Comparison of ENCODE assay signal across 10 cellular contexts in genomic region chr9:91896513-91897121, GRCh38. TPM values are rescaled to one million over a fixed set of nuclear protein-coding genes. Genes with fewer than 3 reads are reported as not detected.
DNase-seq lines count a peak whose midpoint lies in the region; ATAC-seq and TF ChIP-seq lines count a peak whose summit lies in the region.
"Had no signal": no experiment of that assay in that cellular context is flagged by ENCODE, and none has a peak within 500 bp of the region (broad histone marks: within the 10 kb centered on the region; RNA-seq: fewer than 3 reads in every experiment).

No MANE protein-coding gene starts in this region.

- DNase-seq in T47D (ENCODE audit: low read depth in 1 of 2, low spot score in 1 of 2) (peak; percentile 35), MCF 10A (ENCODE audit: unreplicated experiment) (no peak), dedifferentiated amniotic fluid mesenchymal stem cell (ENCODE audit: extremely low spot score) (peak; percentile 52), left lobe of liver (ENCODE audit: low spot score) (no peak), T-helper 9 cell (no peak), GM19240 (ENCODE audit: insufficient read length, low spot score) (no peak)
- DNase-seq in activated T-helper 1 cell treated with anti-CD3 and anti-CD28 coated beads, Interleukin-12 subunit alpha, Interleukin-12 subunit beta, Interleukin-2, Interleukin-4 antibody, amounts not matched to agents 30 ng/mL and 10 ng/mL and 1 ng/mL, durations not matched to agents 14 hours and 24 hours and 36 hours (ENCODE audit: low spot score), result no peak
- DNase-seq: activated CD4-positive, alpha-beta T cell treated with anti-CD3 and anti-CD28 coated beads, Interleukin-2, amount 50 U/mL, for 1 hour; NCI-H1930 had no signal

- no peak for TF ChIP-seq CTCF in MCF 10A (IDR thresholded peaks at IDR 0.05; ENCODE audit: unreplicated experiment)

- BruUV-seq in MCF 10A (replicated peaks; lab: Mats Ljungman, UMichigan), result no TSS peak

- no peaks in the 10 kb centered on the region for H3K36me3 Mint-ChIP-seq in MCF 10A (ENCODE audit: insufficient read depth, unreplicated experiment)
- no peaks in the 10 kb centered on the region for H3K36me3 Mint-ChIP-seq in activated T-helper 1 cell treated with anti-CD3 and anti-CD28 coated beads, Interleukin-12 subunit alpha, Interleukin-12 subunit beta, Interleukin-2, Interleukin-4 antibody, amounts not matched to agents 30 ng/mL and 10 ng/mL and 1 ng/mL, durations not matched to agents 14 hours and 24 hours and 36 hours (ENCODE audit: low read depth)

- in situ Hi-C loops in T47D (cut with HindIII; ENCODE audit: low pct_unique_long_range_greater_than_20kb, low sequenced_read_pairs), result no loop called here

- H3K27ac Mint-ChIP-seq in MCF 10A (ENCODE audit: low read depth, unreplicated experiment), result no peak overlapping the region
- H3K27ac Mint-ChIP-seq in activated T-helper 1 cell treated with anti-CD3 and anti-CD28 coated beads, Interleukin-12 subunit alpha, Interleukin-12 subunit beta, Interleukin-2, Interleukin-4 antibody, amounts not matched to agents 30 ng/mL and 10 ng/mL and 1 ng/mL, durations not matched to agents 14 hours and 24 hours and 36 hours, result no peak overlapping the region

- ATAC-seq in left lobe of liver, result peak; percentile 23
- no peak for ATAC-seq in GM21619 (IDR thresholded peaks at IDR 0.05; ENCODE audit: unreplicated experiment)

- no peaks in the 10 kb centered on the region for H3K4me1 Mint-ChIP-seq in MCF 10A (ENCODE audit: insufficient read depth, unreplicated experiment)
- no peaks in the 10 kb centered on the region for H3K4me1 Mint-ChIP-seq in activated T-helper 1 cell treated with anti-CD3 and anti-CD28 coated beads, Interleukin-12 subunit alpha, Interleukin-12 subunit beta, Interleukin-2, Interleukin-4 antibody, amounts not matched to agents 30 ng/mL and 10 ng/mL and 1 ng/mL, durations not matched to agents 14 hours and 24 hours and 36 hours (ENCODE audit: low read depth)

- POLR2A ChIA-PET in MCF 10A (lab: Yijun Ruan, JAX), result no interaction called here

- intact Hi-C loops in MCF 10A (cut with micrococcal nuclease), result no loop called here
- intact Hi-C loops in activated T-helper 1 cell treated with anti-CD3 and anti-CD28 coated beads, Interleukin-12 subunit alpha, Interleukin-12 subunit beta, Interleukin-2, Interleukin-4 antibody, amounts not matched to agents 30 ng/mL and 10 ng/mL and 1 ng/mL, durations not matched to agents 14 hours and 24 hours and 36 hours (cut with micrococcal nuclease), result no loop called here

- H3K4me3 Mint-ChIP-seq in MCF 10A (ENCODE audit: unreplicated experiment), result no peak overlapping the region
- no peak overlapping the region for H3K4me3 Mint-ChIP-seq in activated T-helper 1 cell treated with anti-CD3 and anti-CD28 coated beads, Interleukin-12 subunit alpha, Interleukin-12 subunit beta, Interleukin-2, Interleukin-4 antibody, amounts not matched to agents 30 ng/mL and 10 ng/mL and 1 ng/mL, durations not matched to agents 14 hours and 24 hours and 36 hours

- CTCF ChIA-PET in MCF 10A (lab: Yijun Ruan, JAX), result no interaction called here

- no peaks in the 10 kb centered on the region for H3K9me3 Mint-ChIP-seq in MCF 10A (ENCODE audit: unreplicated experiment)
- no peaks in the 10 kb centered on the region for H3K9me3 Mint-ChIP-seq in activated T-helper 1 cell treated with anti-CD3 and anti-CD28 coated beads, Interleukin-12 subunit alpha, Interleukin-12 subunit beta, Interleukin-2, Interleukin-4 antibody, amounts not matched to agents 30 ng/mL and 10 ng/mL and 1 ng/mL, durations not matched to agents 14 hours and 24 hours and 36 hours

- H3K27me3 Mint-ChIP-seq in MCF 10A (ENCODE audit: insufficient read depth, unreplicated experiment), result peaks cover 18% of the 10 kb centered on the region
- peaks cover 15% of the 10 kb centered on the region for H3K27me3 Mint-ChIP-seq in activated T-helper 1 cell treated with anti-CD3 and anti-CD28 coated beads, Interleukin-12 subunit alpha, Interleukin-12 subunit beta, Interleukin-2, Interleukin-4 antibody, amounts not matched to agents 30 ng/mL and 10 ng/mL and 1 ng/mL, durations not matched to agents 14 hours and 24 hours and 36 hours (ENCODE audit: insufficient read depth)

RNA-seq across cellular contexts. Expression of gene ROR2, which starts 53.4 kb away (rescaled TPM):
- total RNA-seq in MCF 10A (2022) (0.10 and 0.84 TPM in 2 replicates), left lobe of liver (0.15 TPM)
- 1.1 and 1.6 TPM in 2 replicates for total RNA-seq in activated T-helper 1 cell treated with anti-CD3 and anti-CD28 coated beads, Interleukin-12 subunit alpha, Interleukin-12 subunit beta, Interleukin-2, Interleukin-4 antibody, amounts not matched to agents 30 ng/mL and 10 ng/mL and 1 ng/mL, durations not matched to agents 14 hours and 24 hours and 36 hours

Comparison
In these comparisons a context has a peak if more than half of its experiments do, and no peak if none do; other contexts are left out.
1. DNase-seq: peak in T47D (2 of 2) and dedifferentiated amniotic fluid mesenchymal stem cell (single experiment); none in MCF 10A (single experiment), left lobe of liver (single experiment), activated T-helper 1 cell treated with anti-CD3 and anti-CD28 coated beads, Interleukin-12 subunit alpha, Interleukin-12 subunit beta, Interleukin-2, Interleukin-4 antibody, amounts not matched to agents 30 ng/mL and 10 ng/mL and 1 ng/mL, durations not matched to agents 14 hours and 24 hours and 36 hours (single experiment), T-helper 9 cell (single experiment) and GM19240 (single experiment).